8 cellular contexts compared by ENCODE assay signal in the genomic region with DNA sequence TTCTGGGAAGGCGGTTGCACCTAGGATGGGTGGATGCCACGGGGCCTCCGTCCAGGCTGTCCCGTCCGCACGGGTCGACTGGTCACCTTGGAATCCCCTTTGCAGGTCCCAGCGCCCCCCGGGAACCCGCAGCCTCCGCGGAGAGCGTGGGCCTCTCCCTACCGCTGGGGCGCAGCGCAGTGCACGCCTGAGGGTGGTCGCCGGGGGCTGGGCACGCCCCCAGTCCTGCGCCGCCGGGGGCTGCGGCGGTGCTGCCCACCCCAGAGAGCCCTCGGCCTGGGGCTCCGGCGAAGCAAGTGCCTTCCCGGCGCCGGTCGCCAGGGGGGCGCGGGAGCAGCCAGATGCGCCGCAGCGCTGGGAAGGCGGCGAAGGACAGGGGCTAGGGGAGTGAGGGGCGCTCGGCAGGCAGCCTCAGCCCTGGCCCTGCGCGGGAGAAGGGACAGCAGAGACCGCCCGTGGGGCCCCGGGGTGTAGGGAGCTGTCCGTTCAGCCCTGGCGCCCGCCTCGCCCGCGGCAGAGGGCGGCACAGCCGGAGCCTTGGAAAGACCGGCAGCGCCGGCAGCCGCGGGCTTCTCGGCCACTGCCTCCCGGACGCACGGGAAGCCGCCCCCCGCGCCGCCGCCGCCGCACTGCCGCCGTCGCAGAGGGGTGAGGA. TPM values are rescaled to one million over a fixed set of nuclear protein-coding genes. Genes with fewer than 3 reads are reported as not detected.
DNase-seq lines count a peak whose midpoint lies in the region; ATAC-seq, FAIRE-seq and TF ChIP-seq lines count a peak whose summit lies in the region.

No MANE protein-coding gene starts in this region.

- H3K27me3 ChIP-seq in Caco-2 (replicated peaks; ENCODE audit: control insufficient read depth, insufficient read depth, low read length) (peaks cover 3% of the 10 kb centered on the region), IMR-90 (ENCODE audit: control insufficient read depth, insufficient read depth, low read length) (peaks cover 75% of the 10 kb centered on the region), thoracic aorta (replicated peaks; ENCODE audit: insufficient read depth) (peaks cover 16% of the 10 kb centered on the region)

- no peak for TF ChIP-seq RAD21 in IMR-90 (IDR thresholded peaks at IDR 0.05; ENCODE audit: low read length)

- no peaks in the 10 kb centered on the region for H3K4me1 Mint-ChIP-seq in Caco-2 (ENCODE audit: low read depth, unreplicated experiment)

- DNase-seq in Caco-2 (peak in 1 of 2 experiments; percentile 66), IMR-90 (peak; percentile 18), astrocyte of the cerebellum (ENCODE audit: low read depth) (no peak), islet precursor cell (peak; percentile 89), thoracic aorta (ENCODE audit: low spot score) (no peak), GM12892 (ENCODE audit: insufficient read length) (no peak), GDM1 (lab: John Stamatoyannopoulos, UW) (no peak), H4 (ENCODE audit: low spot score) (no peak)

- POLR2A ChIA-PET in Caco-2 (lab: Charles Lee) = no interaction called here
- POLR2A ChIA-PET in IMR-90 (lab: Charles Lee; ENCODE audit: unreplicated experiment) = no interaction called here

- TF ChIP-seq POLR2A in IMR-90 (IDR thresholded peaks at IDR 0.05; ENCODE audit: low read depth, low read length) (no peak), GM12892 (IDR thresholded peaks at IDR 0.05; ENCODE audit: low read depth, low read length) (no peak)

- in situ Hi-C loops in IMR-90 (cut with MboI; ENCODE audit: low sequenced_read_pairs) = no loop called here
- in situ Hi-C loops in astrocyte of the cerebellum (cut with HindIII; ENCODE audit: low sequenced_read_pairs) = no loop called here

- H3K4me1 ChIP-seq in Caco-2 (no peaks in the 10 kb centered on the region), IMR-90 (ENCODE audit: control insufficient read depth, insufficient read depth, low read length) (no peaks in the 10 kb centered on the region; the same call in 1 of the 2 replicates), thoracic aorta (ENCODE audit: control insufficient read depth in 1 of 2, low read depth in 2 of 2) (peaks cover 20 to 28% of the 10 kb centered on the region in 2 donors)

- H3K9ac ChIP-seq in IMR-90 (ENCODE audit: low read depth, low read length) = no peak overlapping the region

- H3K18ac ChIP-seq in IMR-90 (ENCODE audit: low read depth, low read length) = no peak overlapping the region

- peak; percentile 79 for ATAC-seq in IMR-90 (ENCODE audit: low read depth)
- ATAC-seq in thoracic aorta (ENCODE audit: insufficient number of reproducible peaks, low FRiP score, low read depth) = no peak

- H4K8ac ChIP-seq in IMR-90 (ENCODE audit: low read depth in 2 of 2, low read length in 2 of 2) = no peak overlapping the region

- H3K4me3 ChIP-seq in Caco-2 (ENCODE audit: low read depth, low read length) (peak overlapping the region; percentile 34), IMR-90 (ENCODE audit: insufficient read depth, low read depth, low read length) (no peak overlapping the region; the same call in 1 of the 2 replicates), astrocyte of the cerebellum (ENCODE audit: low read depth, low read length) (peak overlapping the region; percentile 31), thoracic aorta (peak overlapping the region; percentile 63)

- H3K27ac ChIP-seq in IMR-90 (ENCODE audit: insufficient read depth, low read length) = no peak overlapping the region
- no peak overlapping the region for H3K27ac ChIP-seq in thoracic aorta

- H3K27ac Mint-ChIP-seq in Caco-2 (ENCODE audit: unreplicated experiment) = no peak overlapping the region

- no peak overlapping the region for H3K23ac ChIP-seq in IMR-90 (ENCODE audit: low read depth, low read length)

- no peaks in the 10 kb centered on the region for H3K79me1 ChIP-seq in IMR-90 (ENCODE audit: low read depth in 1 of 2, low read length in 2 of 2)

- no peaks in the 10 kb centered on the region for H4K20me1 ChIP-seq in IMR-90 (ENCODE audit: insufficient read depth, low read length)

- peak overlapping the region; percentile 63 for H3K4me3 Mint-ChIP-seq in Caco-2 (ENCODE audit: unreplicated experiment)

- no peak overlapping the region for H3K56ac ChIP-seq in IMR-90 (ENCODE audit: extremely low read depth, insufficient read depth, low read length)

- H3K9me3 Mint-ChIP-seq in Caco-2 (ENCODE audit: unreplicated experiment) = no peaks in the 10 kb centered on the region

- H2BK5ac ChIP-seq in IMR-90 (ENCODE audit: low read depth, low read length, poor library complexity, severe bottlenecking) = no peak overlapping the region

- no peak overlapping the region for H4K91ac ChIP-seq in IMR-90 (ENCODE audit: insufficient read depth, low read depth, low read length)

- dilution Hi-C loops in IMR-90 (cut with HindIII; ENCODE audit: low sequenced_read_pairs, unreplicated experiment) = no loop called here

- H3K36me3 ChIP-seq in Caco-2 (ENCODE audit: control insufficient read depth, insufficient read depth, low read length) (no peaks in the 10 kb centered on the region), IMR-90 (ENCODE audit: control insufficient read depth, insufficient read depth, low read length) (no peaks in the 10 kb centered on the region), thoracic aorta (no peaks in the 10 kb centered on the region)

- WGBS in IMR-90 (ENCODE audit: extremely low coverage in 2 of 2, insufficient read length in 1 of 2), 2 experiments = 0% methylated on average over 31 of the region's 73 CpGs; no CpG with 5 or more reads in 1 of the 2 experiments

- CTCF ChIA-PET in Caco-2 (lab: Charles Lee) (interaction anchor here (1.6 kb wide), 1 partner anchor 9 kb away, joined by 3 read pairs; no protein-coding TSS in a partner anchor), IMR-90 (lab: Yijun Ruan, JAX) (interaction anchor here (1.5 kb wide), 1 partner anchor 11 kb away, joined by 4 read pairs; no protein-coding TSS in a partner anchor)

- H3K9me3 ChIP-seq in Caco-2 (no peaks in the 10 kb centered on the region), IMR-90 (ENCODE audit: control insufficient read depth, insufficient read depth, low read length) (no peaks in the 10 kb centered on the region), thoracic aorta (no peaks in the 10 kb centered on the region)

- H3K4me2 ChIP-seq in IMR-90 (ENCODE audit: low read depth, low read length) = no peak overlapping the region; the same call in 1 of the 2 replicates

- H2AK5ac ChIP-seq in IMR-90 (ENCODE audit: low read depth, low read length) = no peak overlapping the region

- no peak for FAIRE-seq in GM12892 (lab: Jason Lieb, UNC)

- no peaks in the 10 kb centered on the region for H3K9me1 ChIP-seq in IMR-90 (ENCODE audit: insufficient read depth, low read length)

- no peak overlapping the region for H3K4ac ChIP-seq in IMR-90 (ENCODE audit: low read depth, low read length)

- TF ChIP-seq CTCF in Caco-2 (IDR thresholded peaks at IDR 0.05; ENCODE audit: insufficient read depth in 1 of 2, low read depth in 1 of 2, low read length in 1 of 2, severe bottlenecking in 1 of 2, unreplicated experiment in 1 of 2) (peak; percentile 50 to 60), IMR-90 (conservative IDR thresholded peaks at IDR 0.05; ENCODE audit: low read depth, low read length) (peak; percentile 9; the same call in 1 of the 2 replicates), astrocyte of the cerebellum (IDR thresholded peaks at IDR 0.05; ENCODE audit: low read depth, low read length, missing control alignments) (peak; percentile 38), thoracic aorta (IDR thresholded peaks at IDR 0.05) (peak; percentile 44)

- no peak overlapping the region for H2AK9ac ChIP-seq in IMR-90 (replicated peaks; ENCODE audit: low read depth, low read length, poor library complexity)

- H2BK15ac ChIP-seq in IMR-90 (ENCODE audit: low read depth, low read length) = no peak overlapping the region

- intact Hi-C loops in Caco-2 (cut with micrococcal nuclease; ENCODE audit: unreplicated experiment) (no loop called here), IMR-90 (cut with micrococcal nuclease) (no loop called here)

- no peak overlapping the region for H2BK20ac ChIP-seq in IMR-90 (ENCODE audit: low read depth, low read length)

- H2AFZ ChIP-seq in IMR-90 (replicated peaks; ENCODE audit: low read length, poor library complexity) = peak overlapping the region; percentile 72

- BruUV-seq in Caco-2 (replicated peaks; lab: Mats Ljungman, UMichigan) (no TSS peak), IMR-90 (replicated peaks; lab: Mats Ljungman, UMichigan) (no TSS peak)

- H3K14ac ChIP-seq in IMR-90 (replicated peaks; ENCODE audit: low read depth, low read length) = no peak overlapping the region

- H4K5ac ChIP-seq in IMR-90 (ENCODE audit: low read depth, low read length) = no peak overlapping the region

- H3K36me3 Mint-ChIP-seq in Caco-2 (ENCODE audit: insufficient read depth, unreplicated experiment) = no peaks in the 10 kb centered on the region

- peaks cover 35% of the 10 kb centered on the region for H3K27me3 Mint-ChIP-seq in Caco-2 (ENCODE audit: insufficient read depth, unreplicated experiment)

- H2BK120ac ChIP-seq in IMR-90 (ENCODE audit: low read depth, low read length) = no peak overlapping the region

TF ChIP-seq in IMR-90, 13 proteins besides CTCF, POLR2A, EP300 and RAD21 (continues in another document):
- no peak for TF ChIP-seq NFE2L2 (IDR thresholded peaks at IDR 0.05; ENCODE audit: low read depth, low read length)
- no peak for TF ChIP-seq MXI1 (IDR thresholded peaks at IDR 0.05; ENCODE audit: borderline replicate concordance, low read depth, low read length)

RNA-seq across cellular contexts. Expression of a gene that starts 0.5 kb away (rescaled TPM):
- total RNA-seq in Caco-2 (2022) (not detected in 2 replicates), IMR-90 (2012; rRNA removed) (not detected in 2 replicates), thoracic aorta (not detected)
- not detected in 2 replicates for polyA plus RNA-seq in IMR-90 (2012; rRNA removed)
- not detected in 2 replicates for polyA plus RNA-seq in IMR-90 (2012; cell fraction: cytosol; rRNA removed)
- not detected in 2 replicates for polyA plus RNA-seq in IMR-90 (2012; cell fraction: nucleus; rRNA removed; ENCODE audit: low replicate concordance)
- not detected for polyA plus RNA-seq in GM12892 (2012; ENCODE audit: missing spikeins)
- not detected in 2 replicates for total RNA-seq in H4 (2014; rRNA removed; shearing (Covaris generic))

RNA-seq across cellular contexts. Expression of a gene that starts 40.5 kb away (rescaled TPM):
- 1.3 and 1.4 TPM in 2 replicates for total RNA-seq in Caco-2 (2022)
- total RNA-seq in IMR-90 (2012; rRNA removed) = under 0.01 TPM in 1 of 2 replicates, not detected in the other
- polyA plus RNA-seq in IMR-90 (2012; rRNA removed) = not detected in 2 replicates
- 0.01 TPM in 1 of 2 replicates, not detected in the other for polyA plus RNA-seq in IMR-90 (2012; cell fraction: cytosol; rRNA removed)
- 0.03 TPM in 1 of 2 replicates, not detected in the other for polyA plus RNA-seq in IMR-90 (2012; cell fraction: nucleus; rRNA removed; ENCODE audit: low replicate concordance)
- total RNA-seq in thoracic aorta = under 1 TPM in 1 of 2 donors, not detected in 1; under 0.01 TPM
- polyA plus RNA-seq in GM12892 (2012; ENCODE audit: missing spikeins) = 0.08 TPM
- 0.77 and 1.3 TPM in 2 replicates for total RNA-seq in H4 (2014; rRNA removed; shearing (Covaris generic))

RNA-seq across cellular contexts. Expression of a gene that starts 43.0 kb away (rescaled TPM):
- total RNA-seq in Caco-2 (2022) (12.8 and 15.4 TPM in 2 replicates), IMR-90 (2012; rRNA removed) (12.9 and 13.1 TPM in 2 replicates), thoracic aorta (10 to 100 TPM; 38.3 to 44.4 TPM)
- 5.6 and 6.6 TPM in 2 replicates for polyA plus RNA-seq in IMR-90 (2012; rRNA removed)
- polyA plus RNA-seq in IMR-90 (2012; cell fraction: cytosol; rRNA removed) = 2.7 and 2.8 TPM in 2 replicates
- polyA plus RNA-seq in IMR-90 (2012; cell fraction: nucleus; rRNA removed; ENCODE audit: low replicate concordance) = 2.8 and 5.9 TPM in 2 replicates
- 11.6 TPM for polyA plus RNA-seq in GM12892 (2012; ENCODE audit: missing spikeins)
- 13.6 and 22.9 TPM in 2 replicates for total RNA-seq in H4 (2014; rRNA removed; shearing (Covaris generic))

Comparison
In these comparisons a context has a peak if more than half of its experiments do, and no peak if none do; other contexts are left out.
1. DNase-seq: peak in IMR-90 (single experiment) and islet precursor cell (single experiment); none in astrocyte of the cerebellum (single experiment), thoracic aorta (single experiment), GM12892 (single experiment), GDM1 (single experiment) and H4 (single experiment).
2. Peak in every context shown above with its lines, with median percentiles within 50 percentile points of each other: CTCF ChIP-seq.